In genomic region chr4:35253331-35253730, GRCh38 we compare ENCODE assay signal across 17 cellular contexts.
"Had no signal": no experiment of that assay in that cellular context is flagged by ENCODE, and none has a peak within 500 bp of the region (broad histone marks: within the 10 kb centered on the region; RNA-seq: fewer than 3 reads in every experiment).

No MANE protein-coding gene starts in this region.

- H3K9me2 ChIP-seq: SK-N-SH had no signal

- H3K36me3 ChIP-seq: MG63 had no signal

- H3K27me3 ChIP-seq: MG63 had no signal

- H3K9me3 ChIP-seq: MG63, SK-N-SH had no signal

- H3K4me2 ChIP-seq: SK-N-SH had no signal

- DNase-seq: KBM-7, MG63, NCI-H1092, NCI-H1105 treated with DMSO at 0.1 percent for 48 hours, NCI-H1417 treated with DMSO at 0.1 percent for 48 hours, NCI-H146, NCI-H1694 treated with DMSO at 0.1 percent for 48 hours, NCI-H1930, NCI-H2081, NCI-H2107, NCI-H2227 treated with DMSO at 0.1 percent for 48 hours, NCI-H526 treated with DMSO at 0.1 percent for 48 hours, NCI-H748 treated with DMSO at 0.1 percent for 48 hours, SHP77, SK-N-SH had no signal

- H3K4me3 ChIP-seq: MG63 had no signal

- H3K27ac ChIP-seq: RWPE1 had no signal

- ATAC-seq: Panc1 had no signal

- H3K9ac ChIP-seq: SK-N-SH had no signal
